1 cellular context compared by ENCODE assay signal in the genomic region with DNA sequence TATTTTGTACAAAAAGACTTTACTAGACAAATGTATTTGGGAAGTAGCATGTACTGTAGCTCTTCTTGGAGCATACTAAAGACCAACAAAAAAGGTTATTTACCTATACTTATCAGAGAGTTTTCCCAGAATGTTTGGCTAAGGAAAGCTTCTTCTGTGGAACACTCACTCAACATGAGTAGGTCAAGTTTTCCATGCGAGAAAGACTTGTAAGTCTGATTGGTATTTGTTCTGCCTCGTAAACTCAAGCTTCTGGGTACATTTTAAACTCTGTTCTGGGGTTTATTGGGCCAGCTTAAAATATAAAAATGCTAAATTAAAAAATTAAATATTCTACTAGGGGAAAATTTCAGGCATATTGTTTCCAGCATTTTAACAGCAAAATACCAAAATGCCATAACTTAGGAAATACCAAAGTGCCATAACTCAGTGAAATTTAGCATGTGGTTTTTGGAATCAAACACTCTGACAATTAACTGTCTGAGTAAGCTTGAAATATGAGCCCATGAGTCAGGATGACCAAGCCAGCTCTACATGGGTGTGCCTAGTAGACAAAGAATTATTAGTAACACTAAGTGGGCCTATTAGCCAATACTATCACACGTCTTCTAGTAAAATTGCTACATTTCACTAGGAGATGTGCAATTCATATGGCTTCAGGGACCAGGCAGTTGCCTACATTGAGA.
TF ChIP-seq lines count a peak whose summit lies in the region.

No MANE protein-coding gene starts in this region.

TF ChIP-seq in HepG2, 621 proteins besides CTCF, POLR2A, EP300 and RAD21 (continued from another document):
- TF ChIP-seq ZNF570 (CRISPR knock-in tag; IDR thresholded peaks at IDR 0.05; ENCODE audit: borderline replicate concordance): no peak
- peak; percentile 32; the same call in 1 of the 2 replicates for TF ChIP-seq FOSL2 (CRISPR knock-in tag; IDR thresholded peaks at IDR 0.05)
